Comparison of ENCODE assay signal across 11 cellular contexts in the genomic region with DNA sequence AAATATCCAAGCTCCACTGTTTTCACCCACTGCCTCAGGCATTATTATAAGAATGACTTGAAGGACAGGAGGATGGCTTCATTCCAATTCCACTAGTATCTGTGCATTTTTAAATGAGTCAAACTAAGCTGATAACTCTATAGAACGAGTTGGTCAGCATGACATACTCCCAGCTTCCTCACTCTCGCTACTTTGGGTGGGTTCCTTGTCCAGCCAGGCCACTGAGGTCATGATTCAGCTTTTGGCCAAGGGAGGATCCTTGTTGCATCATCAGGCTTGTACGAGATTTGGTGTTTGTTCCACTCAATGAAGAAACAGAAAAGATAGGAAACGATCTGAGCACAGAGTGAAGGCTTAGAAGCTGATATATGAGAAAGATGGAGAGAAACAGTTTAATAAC. TPM values are rescaled to one million over a fixed set of nuclear protein-coding genes. Genes with fewer than 3 reads are reported as not detected.
DNase-seq lines count a peak whose midpoint lies in the region; ATAC-seq, FAIRE-seq and TF ChIP-seq lines count a peak whose summit lies in the region.
"Had no signal": no experiment of that assay in that cellular context is flagged by ENCODE, and none has a peak within 500 bp of the region (broad histone marks: within the 10 kb centered on the region; RNA-seq: fewer than 3 reads in every experiment).

No MANE protein-coding gene starts in this region.

- H3K4me3 Mint-ChIP-seq in natural killer cell: peak overlapping the region; percentile 26
- H3K4me3 Mint-ChIP-seq in stimulated activated naive B cell treated with anti-CD40 and anti-IgM and Interleukin-4, amounts not matched to agents 10 μg/mL and 1 μg/mL and 100 μg/mL, for 72 hours: no peak overlapping the region
- H3K4me3 Mint-ChIP-seq: H9 had no signal

- POLR2A ChIA-PET in A549 (lab: Yijun Ruan, JAX): interaction anchor here (0.8 to 1.1 kb wide), 3 partner anchors 10 to 19 kb away, joined by 3 to 4 read pairs (median 3); no protein-coding TSS in a partner anchor

- WGBS in A549 (ENCODE audit: missing lambda C conversion rate): 5% methylated on average over 4 of the region's 4 CpGs
- WGBS in esophagus squamous epithelium, 2 donors: 16 to 28% methylated on average over 4 of the region's 4 CpGs

- peak in 1 of 2 experiments; percentile 12; a peak in 3 of 6 replicates for ATAC-seq in A549
- ATAC-seq in natural killer cell: no peak
- no peak for ATAC-seq in stimulated activated naive B cell treated with anti-CD40 and anti-IgM and Interleukin-4, amounts not matched to agents 10 μg/mL and 1 μg/mL and 100 μg/mL, for 72 hours (replicated peaks)

- H3K27ac ChIP-seq in A549: peak overlapping the region; percentile 93 to 94
- peak overlapping the region in 3 of 4 donors; percentile 69 to 80 (median 77) for H3K27ac ChIP-seq in esophagus squamous epithelium

- peaks cover 7% of the 10 kb centered on the region for H3K36me3 Mint-ChIP-seq in natural killer cell
- peaks cover 26 to 48% of the 10 kb centered on the region in 2 donors for H3K36me3 Mint-ChIP-seq in stimulated activated naive B cell treated with anti-CD40 and anti-IgM and Interleukin-4, amounts not matched to agents 10 μg/mL and 1 μg/mL and 100 μg/mL, for 72 hours

- TF ChIP-seq RAD21 in A549 (conservative IDR thresholded peaks at IDR 0.05 in 1 of 2, IDR thresholded peaks at IDR 0.05 in 1 of 2): 0 out of 5 replicates have a peak, but pooled peaks of 1 of the 2 experiments have one; percentile 15

- no peaks in the 10 kb centered on the region for H3K27me3 Mint-ChIP-seq in natural killer cell (ENCODE audit: low read depth in 2 of 2)
- H3K27me3 Mint-ChIP-seq in stimulated activated naive B cell treated with anti-CD40 and anti-IgM and Interleukin-4, amounts not matched to agents 10 μg/mL and 1 μg/mL and 100 μg/mL, for 72 hours: no peaks in the 10 kb centered on the region

- H3K4me1 Mint-ChIP-seq in natural killer cell: peaks cover 90 to 95% of the 10 kb centered on the region in 2 donors
- H3K4me1 Mint-ChIP-seq in stimulated activated naive B cell treated with anti-CD40 and anti-IgM and Interleukin-4, amounts not matched to agents 10 μg/mL and 1 μg/mL and 100 μg/mL, for 72 hours: peaks cover 16 to 20% of the 10 kb centered on the region in 2 donors

- H3K4me3 ChIP-seq in A549 (0 out of 3 replicates have a peak overlapping the region, but pooled peaks have one; percentile 10), esophagus squamous epithelium (no peak overlapping the region)

- H3K9me3 ChIP-seq in A549: no peaks in the 10 kb centered on the region
- no peaks in the 10 kb centered on the region for H3K9me3 ChIP-seq in esophagus squamous epithelium

- intact Hi-C loops in esophagus squamous epithelium (cut with DNase I): no loop called here
- intact Hi-C loops in natural killer cell (cut with micrococcal nuclease): no loop called here

- FAIRE-seq in A549 (lab: Jason Lieb, UNC): no peak
- FAIRE-seq: GM12891 had no signal

- H3K27me3 ChIP-seq in esophagus squamous epithelium: peaks cover 0 to 22% (median 0%) of the 10 kb centered on the region in 4 donors

- H3K9me3 Mint-ChIP-seq in natural killer cell: no peaks in the 10 kb centered on the region
- no peaks in the 10 kb centered on the region for H3K9me3 Mint-ChIP-seq in stimulated activated naive B cell treated with anti-CD40 and anti-IgM and Interleukin-4, amounts not matched to agents 10 μg/mL and 1 μg/mL and 100 μg/mL, for 72 hours
- H3K9me3 Mint-ChIP-seq: H9 had no signal

- CTCF ChIA-PET in A549 (lab: Yijun Ruan, JAX): interaction anchor here (13.0 kb wide), 1 partner anchor 284 kb away, joined by 66 read pairs; no protein-coding TSS in a partner anchor

- H3K4me2 ChIP-seq in A549: peak overlapping the region; percentile 92

- no peak for TF ChIP-seq POLR2A in A549 (IDR thresholded peaks at IDR 0.05; ENCODE audit: low read length)
- no peak for TF ChIP-seq POLR2A in esophagus squamous epithelium (IDR thresholded peaks at IDR 0.05)

- TF ChIP-seq CTCF in A549 (IDR thresholded peaks at IDR 0.05): no peak
- no peak for TF ChIP-seq CTCF in esophagus squamous epithelium (IDR thresholded peaks at IDR 0.05)
- no peak for TF ChIP-seq CTCF in natural killer cell (IDR thresholded peaks at IDR 0.05)

- H3K27ac Mint-ChIP-seq in natural killer cell: peak overlapping the region; percentile 76 to 79
- no peak overlapping the region for H3K27ac Mint-ChIP-seq in stimulated activated naive B cell treated with anti-CD40 and anti-IgM and Interleukin-4, amounts not matched to agents 10 μg/mL and 1 μg/mL and 100 μg/mL, for 72 hours
- H3K27ac Mint-ChIP-seq: H9 had no signal

- peaks cover 0 to 4% (median 0%) of the 10 kb centered on the region in 3 donors for H3K36me3 ChIP-seq in esophagus squamous epithelium

- DNase-seq in A549 (ENCODE audit: low read depth in 1 of 2, low spot score in 1 of 2): peak in 1 of 2 experiments; percentile 70
- DNase-seq in RPMI7951 (ENCODE audit: low read depth): peak; percentile 83
- DNase-seq in esophagus squamous epithelium (lab: John Stamatoyannopoulos, UW): no peak
- no peak for DNase-seq in natural killer cell
- DNase-seq in NCI-H187 (lab: John Stamatoyannopoulos, UW): no peak
- no peak for DNase-seq in NCI-H2171 (lab: John Stamatoyannopoulos, UW)
- DNase-seq in stimulated activated naive B cell treated with anti-CD40 and anti-IgM and Interleukin-4, amounts not matched to agents 10 μg/mL and 1 μg/mL and 100 μg/mL, for 72 hours: no peak
- DNase-seq in SK-N-DZ (ENCODE audit: low spot score): no peak
- DNase-seq: H9; stimulated activated CD4-positive, alpha-beta T cell treated with anti-CD3 and anti-CD28 coated beads, Interleukin-4, amount 100 ng/mL, for 1 hour had no signal

- TF ChIP-seq EP300 in A549 (IDR thresholded peaks at IDR 0.05): peak in 1 of 2 experiments; percentile 26; a peak in 2 of 5 replicates

- peaks cover 100% of the 10 kb centered on the region for H3K4me1 ChIP-seq in A549
- peaks cover 16 to 87% (median 48%) of the 10 kb centered on the region in 3 donors for H3K4me1 ChIP-seq in esophagus squamous epithelium

TF ChIP-seq in A549, 52 proteins besides CTCF, POLR2A, EP300 and RAD21 (continues in another document):
- TF ChIP-seq FOSL2 (IDR thresholded peaks at IDR 0.05) (no peak), FOSL2 (CRISPR knock-in tag; IDR thresholded peaks at IDR 0.05) (peak; percentile 24; the same call in 1 of the 2 replicates), NPAS2 (CRISPR knock-in tag; IDR thresholded peaks at IDR 0.05; ENCODE audit: borderline replicate concordance) (no peak), FOSB (CRISPR knock-in tag; IDR thresholded peaks at IDR 0.05) (no peak), FOXS1 (CRISPR knock-in tag; IDR thresholded peaks at IDR 0.05) (no peak), RCOR1 (IDR thresholded peaks at IDR 0.05; ENCODE audit: low read depth, low read length) (no peak), HMGXB4 (CRISPR knock-in tag; IDR thresholded peaks at IDR 0.05; ENCODE audit: borderline replicate concordance) (no peak), ZNF302 (CRISPR knock-in tag; IDR thresholded peaks at IDR 0.05) (no peak), CEBPB (IDR thresholded peaks at IDR 0.05) (peak; percentile 58 to 87), NFE2L2 (conservative IDR thresholded peaks at IDR 0.05; ENCODE audit: low read length) (no peak)
- TF ChIP-seq, protein P1, sequence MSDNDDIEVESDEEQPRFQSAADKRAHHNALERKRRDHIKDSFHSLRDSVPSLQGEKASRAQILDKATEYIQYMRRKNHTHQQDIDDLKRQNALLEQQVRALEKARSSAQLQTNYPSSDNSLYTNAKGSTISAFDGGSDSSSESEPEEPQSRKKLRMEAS (IDR thresholded peaks at IDR 0.05): no peak
- TF ChIP-seq, protein P2, sequence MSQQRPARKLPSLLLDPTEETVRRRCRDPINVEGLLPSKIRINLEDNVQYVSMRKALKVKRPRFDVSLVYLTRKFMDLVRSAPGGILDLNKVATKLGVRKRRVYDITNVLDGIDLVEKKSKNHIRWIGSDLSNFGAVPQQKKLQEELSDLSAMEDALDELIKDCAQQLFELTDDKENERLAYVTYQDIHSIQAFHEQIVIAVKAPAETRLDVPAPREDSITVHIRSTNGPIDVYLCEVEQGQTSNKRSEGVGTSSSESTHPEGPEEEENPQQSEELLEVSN (IDR thresholded peaks at IDR 0.05; ENCODE audit: borderline replicate concordance, low read depth): no peak
- TF ChIP-seq, protein P3, sequence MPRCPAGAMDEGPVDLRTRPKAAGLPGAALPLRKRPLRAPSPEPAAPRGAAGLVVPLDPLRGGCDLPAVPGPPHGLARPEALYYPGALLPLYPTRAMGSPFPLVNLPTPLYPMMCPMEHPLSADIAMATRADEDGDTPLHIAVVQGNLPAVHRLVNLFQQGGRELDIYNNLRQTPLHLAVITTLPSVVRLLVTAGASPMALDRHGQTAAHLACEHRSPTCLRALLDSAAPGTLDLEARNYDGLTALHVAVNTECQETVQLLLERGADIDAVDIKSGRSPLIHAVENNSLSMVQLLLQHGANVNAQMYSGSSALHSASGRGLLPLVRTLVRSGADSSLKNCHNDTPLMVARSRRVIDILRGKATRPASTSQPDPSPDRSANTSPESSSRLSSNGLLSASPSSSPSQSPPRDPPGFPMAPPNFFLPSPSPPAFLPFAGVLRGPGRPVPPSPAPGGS (IDR thresholded peaks at IDR 0.05): no peak

RNA-seq across cellular contexts. Expression of gene NEDD9, which starts 19.8 kb away (rescaled TPM):
- 79.6 and 82.5 TPM in 2 replicates for polyA plus RNA-seq in A549 (2011; rRNA removed)
- polyA plus RNA-seq in A549 (2012; cell fraction: cytosol; rRNA removed): 58.4 and 71.1 TPM in 2 replicates
- 106 and 118 TPM in 2 replicates for polyA plus RNA-seq in A549 (2012; cell fraction: nucleus; rRNA removed)
- polyA plus RNA-seq in A549 (2017; fragmentation: RNase III; extraction: RNeasy Plus Mini Kit Qiagen cat#74134 plus additional on column Dnase treatment): 43.6 to 47.9 TPM (median 46.7 TPM) in 3 replicates
- 212 and 221 TPM in 2 replicates for polyA minus RNA-seq in A549 (2011; rRNA and poly(A)+ RNA removed)
- total RNA-seq in RPMI7951 (2014; rRNA removed; shearing (Covaris generic)): 8.1 and 11.5 TPM in 2 replicates
- total RNA-seq in esophagus squamous epithelium: 10 to 100 TPM in 2 of 4 donors, 1 to 10 TPM in 2; 7.7 to 14.9 (median 10.9) TPM
- total RNA-seq in natural killer cell: 100 to 1,000 TPM; 106 to 110 (median 107) TPM
- polyA plus RNA-seq in SK-N-DZ (2014; cell fraction: cytosol; rRNA removed): 0.14 and 0.31 TPM in 2 replicates
- 0.13 and 0.14 TPM in 2 replicates for polyA plus RNA-seq in SK-N-DZ (2014; cell fraction: nucleus; rRNA removed)
